In the genomic region with DNA sequence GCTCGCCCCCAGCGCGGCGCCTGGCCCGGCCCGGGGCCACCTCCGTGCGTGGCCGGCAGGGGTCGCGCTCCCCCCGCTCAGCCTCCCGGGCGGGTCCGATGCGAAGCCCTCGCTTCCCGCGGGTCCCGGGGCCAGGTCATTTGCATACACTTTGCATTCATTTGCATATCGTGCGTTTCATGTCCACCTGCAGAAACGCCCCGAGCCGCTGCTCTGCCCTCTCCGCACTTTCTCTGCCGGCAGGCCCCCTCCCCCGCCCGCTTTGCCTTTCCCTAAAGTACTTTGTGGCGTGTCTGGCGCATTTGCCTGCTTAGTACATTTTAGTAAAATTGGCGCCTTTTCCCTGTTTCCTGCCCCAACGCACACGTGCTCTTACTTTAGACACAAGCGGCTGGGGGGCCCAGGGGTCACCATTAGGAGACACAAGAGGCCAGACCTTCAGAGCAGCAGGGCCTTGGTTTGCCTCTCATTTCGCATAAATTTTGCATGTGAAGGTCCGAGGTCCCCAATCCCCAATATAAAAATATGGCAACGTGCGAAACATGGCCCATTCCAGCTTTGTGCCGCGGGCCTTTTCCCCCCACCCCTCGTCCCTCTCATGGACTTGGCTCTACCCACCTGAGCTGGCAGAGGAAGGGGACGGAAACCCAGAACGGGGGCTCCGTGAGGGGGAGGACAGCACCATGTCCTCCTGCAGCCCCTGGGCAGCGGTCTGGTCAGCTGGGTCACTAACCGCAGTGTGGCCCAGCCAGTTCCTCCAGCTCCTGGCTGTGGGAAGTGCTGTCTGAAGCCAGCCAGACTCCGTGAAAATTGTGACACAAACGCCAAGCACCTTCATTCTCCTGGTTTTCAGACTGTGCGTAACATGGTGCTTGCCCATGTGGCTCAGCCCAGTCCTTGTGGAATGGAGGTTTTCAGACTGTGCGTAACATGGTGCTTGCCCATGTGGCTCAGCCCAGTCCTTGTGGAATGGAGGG, we compare ENCODE assay signal across 9 cellular contexts. TPM values are rescaled to one million over a fixed set of nuclear protein-coding genes. Genes with fewer than 3 reads are reported as not detected.
A peak's percentile ranks its signal among the peaks of the same experiment; 100 is the strongest.
DNase-seq lines count a peak whose midpoint lies in the region; ATAC-seq and TF ChIP-seq lines count a peak whose summit lies in the region.
"Had no signal": no experiment of that assay in that cellular context is flagged by ENCODE, and none has a peak within 500 bp of the region (broad histone marks: within the 10 kb centered on the region; RNA-seq: fewer than 3 reads in every experiment).

No MANE protein-coding gene starts in this region.

- no peaks in the 10 kb centered on the region for H3K9me3 Mint-ChIP-seq in CD4-positive, alpha-beta T cell
- H3K9me3 Mint-ChIP-seq in activated T-helper 1 cell treated with anti-CD3 and anti-CD28 coated beads, Interleukin-12 subunit alpha, Interleukin-12 subunit beta, Interleukin-2, Interleukin-4 antibody, amounts not matched to agents 30 ng/mL and 10 ng/mL and 1 ng/mL, durations not matched to agents 14 hours and 24 hours and 36 hours = no peaks in the 10 kb centered on the region

- H3K4me3 Mint-ChIP-seq in CD4-positive, alpha-beta T cell = peak overlapping the region; percentile 56
- peak overlapping the region; percentile 26 for H3K4me3 Mint-ChIP-seq in activated T-helper 1 cell treated with anti-CD3 and anti-CD28 coated beads, Interleukin-12 subunit alpha, Interleukin-12 subunit beta, Interleukin-2, Interleukin-4 antibody, amounts not matched to agents 30 ng/mL and 10 ng/mL and 1 ng/mL, durations not matched to agents 14 hours and 24 hours and 36 hours

- H3K9me3 ChIP-seq in CD4-positive, alpha-beta T cell (ENCODE audit: control insufficient read depth, low read length) = no peaks in the 10 kb centered on the region
- no peaks in the 10 kb centered on the region for H3K9me3 ChIP-seq in gastrocnemius medialis

- H3K27me3 ChIP-seq in CD4-positive, alpha-beta T cell (ENCODE audit: control insufficient read depth, insufficient read depth, low read length) = peaks cover 52% of the 10 kb centered on the region
- peaks cover 10 to 29% (median 25%) of the 10 kb centered on the region in 3 donors for H3K27me3 ChIP-seq in gastrocnemius medialis

- H3K27ac Mint-ChIP-seq in CD4-positive, alpha-beta T cell = no peak overlapping the region
- no peak overlapping the region for H3K27ac Mint-ChIP-seq in activated T-helper 1 cell treated with anti-CD3 and anti-CD28 coated beads, Interleukin-12 subunit alpha, Interleukin-12 subunit beta, Interleukin-2, Interleukin-4 antibody, amounts not matched to agents 30 ng/mL and 10 ng/mL and 1 ng/mL, durations not matched to agents 14 hours and 24 hours and 36 hours

- TF ChIP-seq CTCF in CD4-positive, alpha-beta T cell (IDR thresholded peaks at IDR 0.05) = peak; percentile 58
- TF ChIP-seq CTCF in gastrocnemius medialis (IDR thresholded peaks at IDR 0.05 in 4 of 5, conservative IDR thresholded peaks at IDR 0.05 in 1 of 5) = peak in 4 of 5 experiments; percentile 58 to 86 (median 66)

- peaks cover 18% of the 10 kb centered on the region in 2 donors for H3K4me1 ChIP-seq in gastrocnemius medialis

- DNase-seq in CD4-positive, alpha-beta T cell = peak; percentile 31 to 70 (median 49)
- DNase-seq in NCI-H526 (lab: John Stamatoyannopoulos, UW) = peak; percentile 89 to 95
- peak; percentile 36 for DNase-seq in activated T-helper 1 cell treated with anti-CD3 and anti-CD28 coated beads, Interleukin-12 subunit alpha, Interleukin-12 subunit beta, Interleukin-2, Interleukin-4 antibody, amounts not matched to agents 30 ng/mL and 10 ng/mL and 1 ng/mL, durations not matched to agents 14 hours and 24 hours and 36 hours (ENCODE audit: low spot score)
- peak in 29 of 42 donors; percentile 23 to 76 (median 57) for DNase-seq in head of caudate nucleus
- DNase-seq in gastrocnemius medialis = no peak
- no peak for DNase-seq in NCI-H2029 treated with DMSO at 0.1 percent for 48 hours (lab: John Stamatoyannopoulos, UW)

- peak; percentile 74 for ATAC-seq in CD4-positive, alpha-beta T cell (ENCODE audit: poor library complexity)
- peak; percentile 44 for ATAC-seq in GM21381 (IDR thresholded peaks at IDR 0.05; ENCODE audit: unreplicated experiment)
- peak; percentile 29 to 33 for ATAC-seq in gastrocnemius medialis
- ATAC-seq in HG03354 (IDR thresholded peaks at IDR 0.05; ENCODE audit: poor library complexity, severe bottlenecking, unreplicated experiment) = no peak

- no peaks in the 10 kb centered on the region for H3K36me3 ChIP-seq in gastrocnemius medialis

- H3K4me1 Mint-ChIP-seq in CD4-positive, alpha-beta T cell (ENCODE audit: low read depth) = peaks cover 8% of the 10 kb centered on the region
- no peaks in the 10 kb centered on the region for H3K4me1 Mint-ChIP-seq in activated T-helper 1 cell treated with anti-CD3 and anti-CD28 coated beads, Interleukin-12 subunit alpha, Interleukin-12 subunit beta, Interleukin-2, Interleukin-4 antibody, amounts not matched to agents 30 ng/mL and 10 ng/mL and 1 ng/mL, durations not matched to agents 14 hours and 24 hours and 36 hours (ENCODE audit: low read depth)

- intact Hi-C loops in CD4-positive, alpha-beta T cell (cut with DNase I, micrococcal nuclease) = loop anchor here (1.0 to 5.0 kb wide), 5 partner anchors 125 to 274 kb away; no protein-coding TSS in a partner anchor
- intact Hi-C loops in activated T-helper 1 cell treated with anti-CD3 and anti-CD28 coated beads, Interleukin-12 subunit alpha, Interleukin-12 subunit beta, Interleukin-2, Interleukin-4 antibody, amounts not matched to agents 30 ng/mL and 10 ng/mL and 1 ng/mL, durations not matched to agents 14 hours and 24 hours and 36 hours (cut with micrococcal nuclease) = loop anchor here (1.0 to 5.0 kb wide), 3 partner anchors 155 to 275 kb away; partner anchors contain the start of gene ZNF778
- intact Hi-C loops in head of caudate nucleus (cut with DNase I) (loop anchor here (5.0 to 10.0 kb wide), 2 partner anchors 103 to 270 kb away; no protein-coding TSS in a partner anchor), gastrocnemius medialis (cut with DNase I; ENCODE audit: low total_unique reads) (loop anchor here (1.0 to 5.0 kb wide), 3 partner anchors 55 to 274 kb away; no protein-coding TSS in a partner anchor)

- H3K36me3 Mint-ChIP-seq in CD4-positive, alpha-beta T cell (ENCODE audit: low read depth) = no peaks in the 10 kb centered on the region
- no peaks in the 10 kb centered on the region for H3K36me3 Mint-ChIP-seq in activated T-helper 1 cell treated with anti-CD3 and anti-CD28 coated beads, Interleukin-12 subunit alpha, Interleukin-12 subunit beta, Interleukin-2, Interleukin-4 antibody, amounts not matched to agents 30 ng/mL and 10 ng/mL and 1 ng/mL, durations not matched to agents 14 hours and 24 hours and 36 hours (ENCODE audit: low read depth)

- TF ChIP-seq POLR2A in gastrocnemius medialis (IDR thresholded peaks at IDR 0.05) = no peak

- peaks cover 48% of the 10 kb centered on the region for H3K27me3 Mint-ChIP-seq in CD4-positive, alpha-beta T cell
- peaks cover 31% of the 10 kb centered on the region for H3K27me3 Mint-ChIP-seq in activated T-helper 1 cell treated with anti-CD3 and anti-CD28 coated beads, Interleukin-12 subunit alpha, Interleukin-12 subunit beta, Interleukin-2, Interleukin-4 antibody, amounts not matched to agents 30 ng/mL and 10 ng/mL and 1 ng/mL, durations not matched to agents 14 hours and 24 hours and 36 hours (ENCODE audit: insufficient read depth)

- CTCF ChIA-PET in CD4-positive, alpha-beta T cell (lab: Charles Lee) = no interaction called here

- in situ Hi-C loops in gastrocnemius medialis (cut with MboI; ENCODE audit: low sequenced_read_pairs in 4 of 4) = no loop called here

- POLR2A ChIA-PET in CD4-positive, alpha-beta T cell (lab: Charles Lee) = interaction anchor here (1.1 kb wide), 1 partner anchor 225 kb away, joined by 4 read pairs; no protein-coding TSS in a partner anchor

- peak overlapping the region; percentile 36 to 63 (median 40) for H3K4me3 ChIP-seq in gastrocnemius medialis

- H3K27ac ChIP-seq in CD4-positive, alpha-beta T cell (ENCODE audit: low read depth, low read length) = no peak overlapping the region
- H3K27ac ChIP-seq in gastrocnemius medialis = no peak overlapping the region

RNA-seq across cellular contexts. Expression of gene CBFA2T3, which starts 34.8 kb away (rescaled TPM):
- 1 to 10 TPM in 1 of 2 experiments, under 1 TPM in 1; 0.80 to 1.6 TPM for total RNA-seq in CD4-positive, alpha-beta T cell
- total RNA-seq in activated T-helper 1 cell treated with anti-CD3 and anti-CD28 coated beads, Interleukin-12 subunit alpha, Interleukin-12 subunit beta, Interleukin-2, Interleukin-4 antibody, amounts not matched to agents 30 ng/mL and 10 ng/mL and 1 ng/mL, durations not matched to agents 14 hours and 24 hours and 36 hours = 0.05 TPM in 1 of 2 replicates, not detected in the other
- 1 to 10 TPM in 3 of 4 donors, under 1 TPM in 1; 0.95 to 7.3 (median 3.3) TPM for total RNA-seq in gastrocnemius medialis
- total RNA-seq: LHCN-M2 had no signal

Comparison
In these comparisons a context has a peak if more than half of its experiments do, and no peak if none do; other contexts are left out.
1. DNase-seq: peak in CD4-positive, alpha-beta T cell (10 of 10), NCI-H526 (2 of 2), activated T-helper 1 cell treated with anti-CD3 and anti-CD28 coated beads, Interleukin-12 subunit alpha, Interleukin-12 subunit beta, Interleukin-2, Interleukin-4 antibody, amounts not matched to agents 30 ng/mL and 10 ng/mL and 1 ng/mL, durations not matched to agents 14 hours and 24 hours and 36 hours (single experiment) and head of caudate nucleus (29 of 42); none in gastrocnemius medialis (0 of 2) and NCI-H2029 treated with DMSO at 0.1 percent for 48 hours (single experiment).